ENCODE assay signal across 11 cellular contexts in the genomic region with DNA sequence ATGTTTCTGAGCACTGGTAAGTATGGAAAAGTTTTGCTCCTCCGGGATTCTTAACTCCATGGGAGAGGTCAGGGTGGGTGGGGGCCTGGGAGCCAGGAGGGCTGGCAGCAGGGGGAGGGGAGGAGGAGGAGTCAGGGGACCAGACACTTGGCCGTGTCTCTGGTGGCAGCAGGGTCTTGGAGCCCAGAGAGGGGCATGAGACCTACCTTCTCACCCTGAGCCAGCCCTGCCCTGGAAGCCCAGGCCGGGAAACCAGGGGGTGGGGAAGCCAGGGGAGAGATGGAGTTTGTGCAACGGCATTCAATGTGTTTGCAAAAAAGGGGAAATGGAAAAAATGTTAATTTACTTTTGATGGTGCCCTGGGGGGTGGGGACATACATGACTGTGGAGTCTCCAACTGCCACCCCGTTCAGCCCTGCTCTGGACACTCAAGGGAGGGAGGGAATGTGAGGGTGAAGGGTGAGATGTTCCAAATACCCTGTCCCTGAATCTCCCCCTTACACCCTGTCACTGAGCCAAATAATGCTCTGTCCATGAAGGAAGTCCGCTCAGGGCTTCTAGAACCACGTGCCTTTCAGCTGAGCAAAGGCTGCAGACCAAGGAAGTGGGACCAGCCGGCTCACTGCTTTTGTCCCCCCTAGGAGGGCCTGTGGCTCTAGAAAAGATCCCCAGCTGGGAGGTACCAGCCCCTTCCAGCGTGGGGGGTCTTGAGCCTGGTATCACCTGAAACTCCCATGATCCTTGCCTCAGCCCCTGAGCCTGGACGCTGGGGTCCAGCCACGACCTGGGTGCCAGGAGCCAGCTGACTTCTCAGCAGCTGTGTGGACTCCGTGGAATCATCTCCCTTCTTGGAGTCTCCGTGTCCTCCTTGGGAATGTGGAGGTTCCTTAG. TPM values are rescaled to one million over a fixed set of nuclear protein-coding genes. Genes with fewer than 3 reads are reported as not detected.
DNase-seq lines count a peak whose midpoint lies in the region; TF ChIP-seq lines count a peak whose summit lies in the region.
"Had no signal": no experiment of that assay in that cellular context is flagged by ENCODE, and none has a peak within 500 bp of the region (broad histone marks: within the 10 kb centered on the region; RNA-seq: fewer than 3 reads in every experiment).

No MANE protein-coding gene starts in this region.

- H3K27me3 Mint-ChIP-seq in chondrocyte (ENCODE audit: low read depth) = no peaks in the 10 kb centered on the region

- DNase-seq in CD1c-positive myeloid dendritic cell (ENCODE audit: extremely low spot score) (peak; percentile 56), NAMALWA (ENCODE audit: low spot score) (peak; percentile 33), chondrocyte (ENCODE audit: low spot score) (peak; percentile 79), mesenteric fat pad (ENCODE audit: low spot score) (peak; percentile 80), cerebellar nuclear complex (lab: John Stamatoyannopoulos, UW) (no peak), RKO (ENCODE audit: low spot score) (no peak)
- DNase-seq in stimulated activated CD4-positive, alpha-beta T cell treated with anti-CD3 and anti-CD28 coated beads, Interleukin-4, amount 100 ng/mL, for 4 hours = no peak
- DNase-seq in stimulated activated CD4-positive, alpha-beta T cell treated with anti-CD3 and anti-CD28 coated beads, Interleukin-4, amount 100 ng/mL, for 24 hours = no peak
- DNase-seq: endodermal cell, NCI-H2029 had no signal

- H3K27ac Mint-ChIP-seq in chondrocyte (ENCODE audit: unreplicated experiment) = peak overlapping the region; percentile 74
- H3K27ac Mint-ChIP-seq: endodermal cell had no signal

- no peak for TF ChIP-seq CTCF in chondrocyte (IDR thresholded peaks at IDR 0.05)

- no peak overlapping the region for H3K4me3 Mint-ChIP-seq in chondrocyte (ENCODE audit: unreplicated experiment)
- H3K4me3 Mint-ChIP-seq: endodermal cell had no signal

- no peaks in the 10 kb centered on the region for H3K9me3 Mint-ChIP-seq in chondrocyte (ENCODE audit: low read depth)
- H3K9me3 Mint-ChIP-seq: endodermal cell had no signal

- peaks cover 30% of the 10 kb centered on the region for H3K4me1 Mint-ChIP-seq in chondrocyte (ENCODE audit: low read depth)
- H3K4me1 Mint-ChIP-seq: endodermal cell had no signal

- no peaks in the 10 kb centered on the region for H3K36me3 Mint-ChIP-seq in chondrocyte (ENCODE audit: low read depth)

RNA-seq across cellular contexts. Expression of a gene that starts 48.3 kb away (rescaled TPM):
- total RNA-seq in chondrocyte = 0.25 TPM in 1 of 3 replicates, not detected in the others
- total RNA-seq in mesenteric fat pad = not detected
- total RNA-seq: aorta, endodermal cell had no signal

Comparison
In these comparisons a context has a peak if more than half of its experiments do, and no peak if none do; other contexts are left out.
1. DNase-seq: peak in CD1c-positive myeloid dendritic cell (single experiment), NAMALWA (single experiment), chondrocyte (single experiment) and mesenteric fat pad (single experiment); none in stimulated activated CD4-positive, alpha-beta T cell treated with anti-CD3 and anti-CD28 coated beads, Interleukin-4, amount 100 ng/mL, for 4 hours (0 of 2), stimulated activated CD4-positive, alpha-beta T cell treated with anti-CD3 and anti-CD28 coated beads, Interleukin-4, amount 100 ng/mL, for 24 hours (single experiment), cerebellar nuclear complex (0 of 2) and RKO (single experiment).